8 cellular contexts compared by ENCODE assay signal in genomic region chr10:69407621-69408301, GRCh38. TPM values are rescaled to one million over a fixed set of nuclear protein-coding genes. Genes with fewer than 3 reads are reported as not detected.
DNase-seq lines count a peak whose midpoint lies in the region; ATAC-seq and TF ChIP-seq lines count a peak whose summit lies in the region.

No MANE protein-coding gene starts in this region.

- peak overlapping the region; percentile 49; the same call in 1 of the 2 replicates for H3K4me2 ChIP-seq in OCI-LY7 (ENCODE audit: low read length)
- no peak overlapping the region for H3K4me2 ChIP-seq in neural cell (ENCODE audit: low read length)

- H3K27me3 ChIP-seq in neural cell (ENCODE audit: insufficient read depth, low read depth, low read length): no peaks in the 10 kb centered on the region

- peaks cover 28% of the 10 kb centered on the region for H3K4me1 ChIP-seq in OCI-LY7 (ENCODE audit: insufficient read depth, low read length, poor library complexity, severe bottlenecking)

- no peak for ATAC-seq in GM19324 (IDR thresholded peaks at IDR 0.05; ENCODE audit: low FRiP score, unreplicated experiment)

- H3K36me3 ChIP-seq in OCI-LY7 (ENCODE audit: insufficient read depth, low read length) (no peaks in the 10 kb centered on the region), neural cell (ENCODE audit: insufficient read depth, low read length) (no peaks in the 10 kb centered on the region)

- H3K4me1 Mint-ChIP-seq in chondrocyte (ENCODE audit: low read depth): peaks cover 25% of the 10 kb centered on the region

- BruUV-seq in OCI-LY7 (replicated peaks; lab: Mats Ljungman, UMichigan): no TSS peak

- H2AFZ ChIP-seq in OCI-LY7 (ENCODE audit: low read length) (peak overlapping the region; percentile 54; the same call in 1 of the 2 replicates), neural cell (ENCODE audit: low read depth, low read length) (no peak overlapping the region)

- H3K79me2 ChIP-seq in OCI-LY7 (ENCODE audit: insufficient read depth, low read depth, low read length) (no peaks in the 10 kb centered on the region), neural cell (replicated peaks; ENCODE audit: insufficient read depth, low read length) (no peaks in the 10 kb centered on the region)

- DNase-seq in activated CD4-positive, alpha-beta T cell treated with anti-CD3 and anti-CD28 coated beads for 48 hours: peak; percentile 32
- no peak for DNase-seq in activated CD4-positive, alpha-beta T cell treated with anti-CD3 and anti-CD28 coated beads for 1 hour
- DNase-seq in OCI-LY7 (ENCODE audit: low spot score) (peak; percentile 61), chondrocyte (ENCODE audit: low spot score) (peak; percentile 54), activated gamma-delta T cell (lab: John Stamatoyannopoulos, UW) (no peak), NCI-H226 (no peak)

- peaks cover 3% of the 10 kb centered on the region for H3K36me3 Mint-ChIP-seq in chondrocyte (ENCODE audit: low read depth)

- intact Hi-C loops in OCI-LY7 (cut with micrococcal nuclease; ENCODE audit: unreplicated experiment): loop anchor here (1.0 to 5.0 kb wide), 2 partner anchors 100 to 230 kb away; no protein-coding TSS in a partner anchor

- CTCF ChIA-PET in OCI-LY7 (lab: Charles Lee; ENCODE audit: unreplicated experiment): interaction anchor here (0.5 to 1.3 kb wide), 4 partner anchors 45 to 256 kb away, joined by 3 to 5 read pairs (median 3); no protein-coding TSS in a partner anchor

- H4K20me1 ChIP-seq in OCI-LY7 (ENCODE audit: insufficient read depth, low read length): no peaks in the 10 kb centered on the region
- no peaks in the 10 kb centered on the region for H4K20me1 ChIP-seq in neural cell (ENCODE audit: insufficient read depth)

- no peaks in the 10 kb centered on the region for H3F3A ChIP-seq in neural cell (ENCODE audit: insufficient read depth, low read length, poor library complexity, severe bottlenecking)

- no peak for TF ChIP-seq EP300 in neural cell (conservative IDR thresholded peaks at IDR 0.05; ENCODE audit: poor library complexity, severe bottlenecking)

- H3K4me3 ChIP-seq in OCI-LY7 (ENCODE audit: low read depth, low read length, poor library complexity, severe bottlenecking): no peak overlapping the region
- H3K4me3 ChIP-seq in neural cell (ENCODE audit: low read length): no peak overlapping the region

- H3K9me2 ChIP-seq in OCI-LY7 (ENCODE audit: insufficient read depth, low read length) (no peaks in the 10 kb centered on the region), neural cell (ENCODE audit: insufficient read depth, low read length) (no peaks in the 10 kb centered on the region)

- H3K27ac ChIP-seq in OCI-LY7 (ENCODE audit: low read depth, low read length, poor library complexity, severe bottlenecking) (no peak overlapping the region), neural cell (ENCODE audit: low read length) (no peak overlapping the region)

- TF ChIP-seq RAD21 in neural cell (conservative IDR thresholded peaks at IDR 0.05): peak; percentile 30

- H3K9ac ChIP-seq in neural cell (ENCODE audit: low read length): no peak overlapping the region

- H3K9me3 Mint-ChIP-seq in chondrocyte (ENCODE audit: low read depth): no peaks in the 10 kb centered on the region

- no peaks in the 10 kb centered on the region for H3K9me3 ChIP-seq in OCI-LY7 (ENCODE audit: low read length)
- H3K9me3 ChIP-seq in neural cell (ENCODE audit: low read length): no peaks in the 10 kb centered on the region

- H3K4me3 Mint-ChIP-seq in chondrocyte (ENCODE audit: unreplicated experiment): peak overlapping the region; percentile 59

- POLR2A ChIA-PET in OCI-LY7 (lab: Charles Lee): interaction anchor here (1.2 kb wide), 1 partner anchor 13 kb away, joined by 4 read pairs; no protein-coding TSS in a partner anchor

- peak overlapping the region; percentile 18 for H3K27ac Mint-ChIP-seq in chondrocyte (ENCODE audit: unreplicated experiment)

- H3K27me3 Mint-ChIP-seq in chondrocyte (ENCODE audit: low read depth): no peaks in the 10 kb centered on the region

- peak; percentile 68 for TF ChIP-seq CTCF in OCI-LY7 (conservative IDR thresholded peaks at IDR 0.05; ENCODE audit: low read length)
- peak; percentile 63 for TF ChIP-seq CTCF in chondrocyte (IDR thresholded peaks at IDR 0.05)
- TF ChIP-seq CTCF in neural cell (IDR thresholded peaks at IDR 0.05; ENCODE audit: poor library complexity, severe bottlenecking): peak; percentile 43

TF ChIP-seq in neural cell, 6 proteins besides CTCF, POLR2A, EP300 and RAD21:
- TF ChIP-seq SMC3 (conservative IDR thresholded peaks at IDR 0.05; ENCODE audit: poor library complexity) (peak; percentile 47), EZH2 (IDR thresholded peaks at IDR 0.05; ENCODE audit: borderline replicate concordance, insufficient read depth, low read length, poor library complexity, severe bottlenecking) (no peak)
TF ChIP-seq in neural cell: peak in this region for 1.

RNA-seq across cellular contexts. Expression of gene TACR2, which starts 9.0 kb away (rescaled TPM):
- not detected in 2 replicates for total RNA-seq in OCI-LY7 (2014; rRNA removed; shearing (Covaris generic))
- not detected in 2 replicates for total RNA-seq in OCI-LY7 (2022)
- total RNA-seq in chondrocyte: not detected in 3 replicates
- not detected in 2 replicates for polyA plus RNA-seq in neural cell
- polyA minus RNA-seq in neural cell: not detected in 2 replicates

RNA-seq across cellular contexts. Expression of gene TSPAN15, which starts 43.5 kb away (rescaled TPM):
- total RNA-seq in OCI-LY7 (2014; rRNA removed; shearing (Covaris generic)): 1.9 and 2.4 TPM in 2 replicates
- total RNA-seq in OCI-LY7 (2022): 3.1 and 4.0 TPM in 2 replicates
- 1.7 to 11.1 TPM (median 8.9 TPM) in 3 replicates for total RNA-seq in chondrocyte
- polyA plus RNA-seq in neural cell: 1.2 and 3.2 TPM in 2 replicates
- polyA minus RNA-seq in neural cell: 2.2 and 2.4 TPM in 2 replicates

Comparison
In these comparisons a context has a peak if more than half of its experiments do, and no peak if none do; other contexts are left out.
1. DNase-seq: peak in activated CD4-positive, alpha-beta T cell treated with anti-CD3 and anti-CD28 coated beads for 48 hours (single experiment), OCI-LY7 (single experiment) and chondrocyte (single experiment); none in activated CD4-positive, alpha-beta T cell treated with anti-CD3 and anti-CD28 coated beads for 1 hour (single experiment), activated gamma-delta T cell (single experiment) and NCI-H226 (single experiment).
2. Peak in every context shown above with its lines, with median percentiles within 50 percentile points of each other: CTCF ChIP-seq.